15 cellular contexts compared by ENCODE assay signal in the genomic region with DNA sequence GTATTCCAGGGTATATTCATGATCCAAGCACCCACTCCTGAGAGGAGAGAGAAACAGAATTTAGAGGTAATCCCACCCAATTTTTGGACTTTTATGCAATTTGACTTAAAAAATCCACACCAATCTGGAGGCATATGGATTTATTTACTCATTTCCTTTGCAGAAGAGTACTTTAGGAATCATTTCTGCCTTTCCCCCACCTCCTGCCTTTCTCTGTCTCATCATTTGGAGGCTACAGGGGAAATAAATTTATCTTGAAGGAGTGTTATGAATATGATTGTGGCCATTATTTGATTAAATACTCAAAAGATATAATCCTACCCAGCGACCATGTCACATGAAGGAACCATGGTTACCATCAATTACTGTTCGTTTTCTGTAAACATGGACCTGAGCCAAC.
"Had no signal": no experiment of that assay in that cellular context is flagged by ENCODE, and none has a peak within 500 bp of the region (broad histone marks: within the 10 kb centered on the region; RNA-seq: fewer than 3 reads in every experiment).

No MANE protein-coding gene starts in this region.

- H3K36me3 ChIP-seq: prostate gland, suprapubic skin had no signal

- H3K4me1 Mint-ChIP-seq: activated naive CD4-positive, alpha-beta T cell treated with anti-CD3 and anti-CD28 coated beads, Interleukin-2, amount 10 ng/mL, durations not matched to agents 7 days and 5 days; central memory CD8-positive, alpha-beta T cell; naive thymus-derived CD4-positive, alpha-beta T cell had no signal

- H3K9me3 Mint-ChIP-seq: dendritic cell treated with granulocyte-macrophage colony-stimulating factor and Interleukin-4, amounts not matched to agents 40 ng/mL and 50 ng/mL, for 4 days; type B pancreatic cell had no signal

- H3K27me3 ChIP-seq: suprapubic skin had no signal

- H3K4me3 ChIP-seq: lung, prostate gland, suprapubic skin had no signal

- H3K27ac ChIP-seq: prostate gland, suprapubic skin had no signal

- H3K27ac Mint-ChIP-seq: activated naive CD4-positive, alpha-beta T cell treated with anti-CD3 and anti-CD28 coated beads, Interleukin-2, amount 10 ng/mL, durations not matched to agents 7 days and 5 days; activated T-helper 2 cell treated with anti-CD3 and anti-CD28 coated beads, Interferon-gamma antibody, Interleukin-2, Interleukin-4, amounts not matched to agents 10 μg/mL and 5 μg/mL and 100 μg/mL, durations not matched to agents 14 hours and 24 hours and 36 hours; dendritic cell treated with granulocyte-macrophage colony-stimulating factor and Interleukin-4, amounts not matched to agents 40 ng/mL and 50 ng/mL, for 4 days; effector memory CD8-positive, alpha-beta T cell; naive thymus-derived CD4-positive, alpha-beta T cell; type B pancreatic cell had no signal

- DNase-seq: activated CD4-positive, alpha-beta T cell treated with anti-CD3 and anti-CD28 coated beads, Interleukin-2, amount 50 U/mL, for 1 hour; activated CD4-positive, CD25-positive, alpha-beta regulatory T cell; activated naive CD4-positive, alpha-beta T cell treated with anti-CD3 and anti-CD28 coated beads, Interleukin-2, amount 10 ng/mL, durations not matched to agents 7 days and 5 days; effector memory CD8-positive, alpha-beta T cell; left cardiac atrium; naive thymus-derived CD4-positive, alpha-beta T cell; stimulated activated CD4-positive, alpha-beta T cell treated with anti-CD3 and anti-CD28 coated beads, Interleukin-2, amount 100 ng/mL, for 24 hours; stimulated activated naive CD4-positive, alpha-beta T cell had no signal

- H3K4me3 Mint-ChIP-seq: activated naive CD4-positive, alpha-beta T cell treated with anti-CD3 and anti-CD28 coated beads, Interleukin-2, amount 10 ng/mL, durations not matched to agents 7 days and 5 days; central memory CD8-positive, alpha-beta T cell; dendritic cell treated with granulocyte-macrophage colony-stimulating factor and Interleukin-4, amounts not matched to agents 40 ng/mL and 50 ng/mL, for 4 days; effector memory CD8-positive, alpha-beta T cell; naive thymus-derived CD4-positive, alpha-beta T cell; type B pancreatic cell had no signal

- H3K27me3 Mint-ChIP-seq: activated naive CD4-positive, alpha-beta T cell treated with anti-CD3 and anti-CD28 coated beads, Interleukin-2, amount 10 ng/mL, durations not matched to agents 7 days and 5 days; central memory CD8-positive, alpha-beta T cell; dendritic cell treated with granulocyte-macrophage colony-stimulating factor and Interleukin-4, amounts not matched to agents 40 ng/mL and 50 ng/mL, for 4 days; effector memory CD8-positive, alpha-beta T cell; naive thymus-derived CD4-positive, alpha-beta T cell; type B pancreatic cell had no signal

- H3K36me3 Mint-ChIP-seq: activated naive CD4-positive, alpha-beta T cell treated with anti-CD3 and anti-CD28 coated beads, Interleukin-2, amount 10 ng/mL, durations not matched to agents 7 days and 5 days; naive thymus-derived CD4-positive, alpha-beta T cell; type B pancreatic cell had no signal
